Comparison of ENCODE assay signal across 13 cellular contexts in the genomic region with DNA sequence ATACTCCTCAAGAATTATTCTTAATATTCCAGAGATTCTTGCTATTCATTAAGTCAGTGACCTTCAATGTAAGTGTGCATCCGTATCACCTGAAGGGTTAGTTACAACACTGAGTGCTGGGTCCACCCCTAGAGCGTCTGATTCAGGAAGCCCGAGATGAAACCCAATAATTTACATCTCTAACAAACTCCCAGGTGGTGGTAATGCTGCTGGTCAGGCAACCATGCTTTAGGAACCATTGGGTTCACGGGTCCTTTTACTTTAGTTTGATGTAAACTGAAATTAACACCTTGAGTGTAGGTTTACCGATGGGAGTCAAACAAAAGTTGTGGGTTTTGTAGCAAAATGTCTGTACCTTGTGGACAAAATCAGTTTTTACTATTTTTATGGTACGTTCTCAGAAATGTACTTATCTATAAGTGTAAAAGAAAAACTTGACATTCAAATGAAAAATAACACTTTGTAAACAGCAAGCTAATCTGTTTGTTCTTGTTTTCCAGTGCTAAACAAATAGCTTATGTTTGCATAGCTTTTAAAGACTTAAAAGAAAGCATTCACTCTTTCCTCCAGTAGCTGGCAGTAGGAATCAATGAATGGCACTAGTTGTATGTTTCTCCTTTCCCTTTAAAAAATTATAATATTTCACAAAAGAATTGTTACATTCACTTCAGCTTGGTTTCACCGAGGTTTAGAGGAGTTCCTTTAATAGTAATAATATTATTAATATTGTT. TPM values are rescaled to one million over a fixed set of nuclear protein-coding genes. Genes with fewer than 3 reads are reported as not detected.
DNase-seq lines count a peak whose midpoint lies in the region; ATAC-seq and TF ChIP-seq lines count a peak whose summit lies in the region.
"Had no signal": no experiment of that assay in that cellular context is flagged by ENCODE, and none has a peak within 500 bp of the region (broad histone marks: within the 10 kb centered on the region; RNA-seq: fewer than 3 reads in every experiment).

No MANE protein-coding gene starts in this region.

- H3K4me2 ChIP-seq in Karpas-422 (ENCODE audit: low read depth, low read length, poor library complexity, severe bottlenecking) = peak overlapping the region; percentile 7

- intact Hi-C loops in left lung (cut with DNase I) = no loop called here

- no peaks in the 10 kb centered on the region for H3K27me3 ChIP-seq in Karpas-422 (ENCODE audit: low read length)
- H3K27me3 ChIP-seq in left lung = peaks cover 0 to 23% of the 10 kb centered on the region in 2 donors

- peak; percentile 32 for DNase-seq in COLO829 (ENCODE audit: low spot score)
- DNase-seq in Karpas-422 = no peak
- no peak for DNase-seq in astrocyte of the spinal cord (ENCODE audit: low read depth, low spot score)
- no peak for DNase-seq in left lung
- DNase-seq in dermis blood vessel endothelial cell = no peak
- DNase-seq: activated naive CD4-positive, alpha-beta T cell treated with Interleukin-2 at 50 U/mL for 16 hours; NK-92 treated with Interleukin-12 subunit alpha and Interleukin-12 subunit beta, amount 100 ng/mL, for 24 hours; stimulated activated CD4-positive, alpha-beta T cell treated with anti-CD3 and anti-CD28 coated beads, Interleukin-12 subunit alpha, Interleukin-12 subunit beta, amount 100 ng/mL, for 4 hours had no signal

- no peaks in the 10 kb centered on the region for H3K9me3 ChIP-seq in Karpas-422 (ENCODE audit: low read length)
- no peaks in the 10 kb centered on the region for H3K9me3 ChIP-seq in left lung

- no peak overlapping the region for H3K27ac ChIP-seq in Karpas-422 (ENCODE audit: low read length)
- H3K27ac ChIP-seq in left lung = no peak overlapping the region

- no peaks in the 10 kb centered on the region for H4K20me1 ChIP-seq in Karpas-422 (ENCODE audit: insufficient read depth, low read depth, low read length)

- no peaks in the 10 kb centered on the region for H3K79me2 ChIP-seq in Karpas-422 (ENCODE audit: low read length)

- ATAC-seq in left lung (peak; percentile 57), HG03196 (IDR thresholded peaks at IDR 0.05; ENCODE audit: unreplicated experiment) (no peak), HG03135 (IDR thresholded peaks at IDR 0.05; ENCODE audit: unreplicated experiment) (no peak), HG03097 (IDR thresholded peaks at IDR 0.05; ENCODE audit: low FRiP score, unreplicated experiment) (no peak)

- H3K9ac ChIP-seq in Karpas-422 (ENCODE audit: low read length) = no peak overlapping the region

- no peaks in the 10 kb centered on the region for H3K9me2 ChIP-seq in Karpas-422 (replicated peaks; ENCODE audit: insufficient read depth, low read length)

- TF ChIP-seq CTCF in astrocyte of the spinal cord (IDR thresholded peaks at IDR 0.05; ENCODE audit: low read depth, low read length) = peak; percentile 24
- peak in 1 of 2 donors; percentile 21 for TF ChIP-seq CTCF in left lung (IDR thresholded peaks at IDR 0.05)

- in situ Hi-C loops in astrocyte of the spinal cord (cut with HindIII; ENCODE audit: low sequenced_read_pairs) = no loop called here

- H3K36me3 ChIP-seq in Karpas-422 (ENCODE audit: insufficient read depth, low read length) = no peaks in the 10 kb centered on the region
- H3K36me3 ChIP-seq in left lung = no peaks in the 10 kb centered on the region

- H3K4me1 ChIP-seq in Karpas-422 (ENCODE audit: low read length) = peaks cover 46% of the 10 kb centered on the region
- no peaks in the 10 kb centered on the region for H3K4me1 ChIP-seq in left lung

- H3K4me3 ChIP-seq in Karpas-422 (ENCODE audit: low read length) = no peak overlapping the region
- H3K4me3 ChIP-seq in astrocyte of the spinal cord (ENCODE audit: low read depth, low read length) = no peak overlapping the region
- no peak overlapping the region for H3K4me3 ChIP-seq in left lung

- H2AFZ ChIP-seq in Karpas-422 (ENCODE audit: low read length) = 0 out of 2 replicates have a peak overlapping the region, but pooled peaks have one; percentile 10

RNA-seq across cellular contexts. Expression of gene ACE2, which starts 32.7 kb away (rescaled TPM):
- not detected in 2 replicates for total RNA-seq in Karpas-422 (2014; rRNA removed; shearing (Covaris generic); ENCODE audit: low replicate concordance)
- total RNA-seq in left lung (1 to 10 TPM; 2.0 to 3.6 TPM), dermis blood vessel endothelial cell (under 0.01 TPM in 1 of 2 replicates, not detected in the other)
- total RNA-seq: fibroblast of lung, mononuclear cell had no signal
